2 cellular contexts compared by ENCODE assay signal in the genomic region with DNA sequence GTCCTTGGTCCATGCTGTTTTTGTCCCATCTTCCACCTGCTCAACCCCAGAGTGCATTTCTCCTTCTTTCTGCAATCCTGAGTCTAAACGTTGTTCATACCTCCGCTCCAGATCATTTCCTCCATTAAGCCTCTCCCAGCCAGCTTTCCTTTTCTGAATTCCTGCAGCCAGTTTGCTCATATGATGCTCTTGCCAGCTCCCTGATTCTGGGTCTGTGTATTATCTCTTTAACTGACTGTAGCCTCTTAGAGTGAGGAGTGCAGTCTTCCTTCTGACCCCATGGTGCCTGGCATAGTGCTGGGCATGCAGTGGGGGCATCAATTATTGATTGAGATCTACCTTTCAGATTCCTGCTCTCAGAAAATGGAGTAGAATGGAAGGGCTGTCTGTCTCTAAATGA.
TF ChIP-seq lines count a peak whose summit lies in the region.

No MANE protein-coding gene starts in this region.

TF ChIP-seq in endothelial cell of umbilical vein, 7 proteins besides CTCF, POLR2A, EP300 and RAD21:
- TF ChIP-seq JUN (IDR thresholded peaks at IDR 0.05; ENCODE audit: borderline replicate concordance, insufficient read depth, insufficient read length, low read depth) (no peak), GATA2 (IDR thresholded peaks at IDR 0.05; ENCODE audit: insufficient read depth, insufficient read length, low read depth, low read length) (no peak), MYC (IDR thresholded peaks at IDR 0.05; ENCODE audit: low read depth, low read length) (no peak), EZH2 (IDR thresholded peaks at IDR 0.05; ENCODE audit: borderline replicate concordance, low read depth, low read length, severe bottlenecking) (no peak)

TF ChIP-seq in SK-N-SH treated with all-trans-retinoic acid at 6 μM for 48 hours, 23 proteins besides CTCF, POLR2A, EP300 and RAD21:
- TF ChIP-seq RARB (CRISPR knock-in tag; IDR thresholded peaks at IDR 0.05), result no peak
- TF ChIP-seq ZFP3 (CRISPR knock-in tag; IDR thresholded peaks at IDR 0.05), result no peak
- no peak for TF ChIP-seq ZNF565 (CRISPR knock-in tag; conservative IDR thresholded peaks at IDR 0.05; ENCODE audit: low read depth)
- TF ChIP-seq ISL1 (CRISPR knock-in tag; IDR thresholded peaks at IDR 0.05), result no peak
- no peak for TF ChIP-seq ZNF70 (CRISPR knock-in tag; IDR thresholded peaks at IDR 0.05)
